Comparison of ENCODE assay signal across 23 cellular contexts in the genomic region with DNA sequence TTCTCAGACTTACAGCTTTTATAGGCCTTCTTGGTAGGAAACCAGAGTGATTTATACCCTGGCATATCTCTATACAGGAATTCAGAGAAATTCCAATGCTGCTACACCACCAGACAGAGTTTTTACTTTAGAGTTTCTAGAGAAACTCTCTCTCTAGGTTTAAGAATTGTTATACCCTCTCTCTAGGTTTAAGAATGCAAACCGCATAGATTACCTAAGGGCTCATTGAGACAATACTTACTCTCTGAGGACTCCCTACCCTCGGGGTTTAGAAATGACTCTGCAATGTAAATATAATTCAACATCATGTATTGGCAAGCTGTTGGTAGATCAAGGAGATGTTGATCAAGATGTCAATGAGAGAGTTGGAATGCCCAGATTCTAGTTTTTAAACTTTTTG. TPM values are rescaled to one million over a fixed set of nuclear protein-coding genes. Genes with fewer than 3 reads are reported as not detected.
"Had no signal": no experiment of that assay in that cellular context is flagged by ENCODE, and none has a peak within 500 bp of the region (broad histone marks: within the 10 kb centered on the region; RNA-seq: fewer than 3 reads in every experiment).

No MANE protein-coding gene starts in this region.

- DNase-seq: dorsolateral prefrontal cortex; effector CD4-positive, alpha-beta T cell; gastrocnemius medialis; heart left ventricle; kidney; mesenchymal stem cell; midbrain; naive thymus-derived CD4-positive, alpha-beta T cell; stimulated activated CD4-positive, alpha-beta T cell treated with anti-CD3 and anti-CD28 coated beads, Interleukin-12 subunit alpha, Interleukin-12 subunit beta, amount 100 ng/mL, for 4 hours; stimulated activated CD4-positive, alpha-beta T cell treated with anti-CD3 and anti-CD28 coated beads, Interleukin-1b, Interleukin-23, amount 100 ng/mL, for 48 hours; stimulated activated CD4-positive, alpha-beta T cell treated with anti-CD3 and anti-CD28 coated beads, Interleukin-4, amount 100 ng/mL, for 1 hour; stimulated activated CD8-positive, alpha-beta memory T cell treated with anti-CD3 and anti-CD28 coated beads, Interleukin-4, amount 100 ng/mL, for 48 hours; stimulated activated naive CD4-positive, alpha-beta T cell; stimulated activated naive CD8-positive, alpha-beta T cell treated with anti-CD3 and anti-CD28 coated beads, Interleukin-15, amount 100 ng/mL, for 72 hours; transverse colon; upper lobe of right lung; uterus had no signal

- H3K9me3 Mint-ChIP-seq: nephron; neural progenitor cell; stimulated activated naive CD8-positive, alpha-beta T cell treated with anti-CD3 and anti-CD28 coated beads, Interleukin-15, amount 100 ng/mL, for 72 hours had no signal

- H3K27ac Mint-ChIP-seq: naive thymus-derived CD4-positive, alpha-beta T cell; nephron; neural progenitor cell; progenitor cell of endocrine pancreas; stimulated activated naive CD8-positive, alpha-beta T cell treated with anti-CD3 and anti-CD28 coated beads, Interleukin-15, amount 100 ng/mL, for 72 hours had no signal

- H3K4me3 Mint-ChIP-seq: naive thymus-derived CD4-positive, alpha-beta T cell; nephron; neural progenitor cell; stimulated activated naive CD8-positive, alpha-beta T cell treated with anti-CD3 and anti-CD28 coated beads, Interleukin-15, amount 100 ng/mL, for 72 hours had no signal

- H3K4me1 Mint-ChIP-seq: naive thymus-derived CD4-positive, alpha-beta T cell; nephron; stimulated activated naive CD8-positive, alpha-beta T cell treated with anti-CD3 and anti-CD28 coated beads, Interleukin-15, amount 100 ng/mL, for 72 hours had no signal

- FAIRE-seq: kidney had no signal

- H3K36me3 Mint-ChIP-seq: naive thymus-derived CD4-positive, alpha-beta T cell had no signal

- ATAC-seq: gastrocnemius medialis; heart left ventricle; left lobe of liver; naive thymus-derived CD4-positive, alpha-beta T cell; sciatic nerve; stimulated activated naive CD8-positive, alpha-beta T cell treated with anti-CD3 and anti-CD28 coated beads, Interleukin-15, amount 100 ng/mL, for 72 hours; upper lobe of right lung had no signal

- H3K27me3 Mint-ChIP-seq: naive thymus-derived CD4-positive, alpha-beta T cell; stimulated activated naive CD8-positive, alpha-beta T cell treated with anti-CD3 and anti-CD28 coated beads, Interleukin-15, amount 100 ng/mL, for 72 hours had no signal

RNA-seq across cellular contexts. Expression of a gene that starts 15.3 kb away (rescaled TPM):
- total RNA-seq: fibroblast of villous mesenchyme; gastrocnemius medialis; naive thymus-derived CD4-positive, alpha-beta T cell; upper lobe of right lung had no signal
